1 cellular context compared by ENCODE assay signal in the genomic region with DNA sequence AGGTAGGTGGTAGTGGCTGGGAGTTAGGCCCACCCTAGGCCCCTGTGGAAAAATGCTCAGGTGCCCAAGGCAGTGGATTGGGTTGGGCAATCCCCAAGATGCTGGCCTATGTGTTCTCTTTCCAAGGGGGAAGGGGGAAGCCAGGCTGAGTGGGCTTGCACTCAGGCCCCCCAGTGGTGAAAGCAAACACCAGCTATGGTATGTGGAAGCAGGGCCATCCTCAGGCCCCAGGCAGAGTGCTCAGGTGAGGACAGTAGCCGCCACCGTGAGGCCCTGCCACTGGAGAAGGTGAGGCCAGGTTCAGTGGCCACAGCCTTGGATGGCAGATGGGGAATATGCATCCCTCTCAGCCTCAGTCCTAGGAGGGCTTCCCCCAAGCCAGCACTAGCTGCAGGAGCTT.
TF ChIP-seq lines count a peak whose summit lies in the region.

No MANE protein-coding gene starts in this region.

TF ChIP-seq in GM23338, 12 proteins besides CTCF, POLR2A, EP300 and RAD21:
- TF ChIP-seq, protein P1, sequence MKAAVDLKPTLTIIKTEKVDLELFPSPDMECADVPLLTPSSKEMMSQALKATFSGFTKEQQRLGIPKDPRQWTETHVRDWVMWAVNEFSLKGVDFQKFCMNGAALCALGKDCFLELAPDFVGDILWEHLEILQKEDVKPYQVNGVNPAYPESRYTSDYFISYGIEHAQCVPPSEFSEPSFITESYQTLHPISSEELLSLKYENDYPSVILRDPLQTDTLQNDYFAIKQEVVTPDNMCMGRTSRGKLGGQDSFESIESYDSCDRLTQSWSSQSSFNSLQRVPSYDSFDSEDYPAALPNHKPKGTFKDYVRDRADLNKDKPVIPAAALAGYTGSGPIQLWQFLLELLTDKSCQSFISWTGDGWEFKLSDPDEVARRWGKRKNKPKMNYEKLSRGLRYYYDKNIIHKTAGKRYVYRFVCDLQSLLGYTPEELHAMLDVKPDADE (IDR thresholded peaks at IDR 0.05) = no peak
- TF ChIP-seq, protein P2, sequence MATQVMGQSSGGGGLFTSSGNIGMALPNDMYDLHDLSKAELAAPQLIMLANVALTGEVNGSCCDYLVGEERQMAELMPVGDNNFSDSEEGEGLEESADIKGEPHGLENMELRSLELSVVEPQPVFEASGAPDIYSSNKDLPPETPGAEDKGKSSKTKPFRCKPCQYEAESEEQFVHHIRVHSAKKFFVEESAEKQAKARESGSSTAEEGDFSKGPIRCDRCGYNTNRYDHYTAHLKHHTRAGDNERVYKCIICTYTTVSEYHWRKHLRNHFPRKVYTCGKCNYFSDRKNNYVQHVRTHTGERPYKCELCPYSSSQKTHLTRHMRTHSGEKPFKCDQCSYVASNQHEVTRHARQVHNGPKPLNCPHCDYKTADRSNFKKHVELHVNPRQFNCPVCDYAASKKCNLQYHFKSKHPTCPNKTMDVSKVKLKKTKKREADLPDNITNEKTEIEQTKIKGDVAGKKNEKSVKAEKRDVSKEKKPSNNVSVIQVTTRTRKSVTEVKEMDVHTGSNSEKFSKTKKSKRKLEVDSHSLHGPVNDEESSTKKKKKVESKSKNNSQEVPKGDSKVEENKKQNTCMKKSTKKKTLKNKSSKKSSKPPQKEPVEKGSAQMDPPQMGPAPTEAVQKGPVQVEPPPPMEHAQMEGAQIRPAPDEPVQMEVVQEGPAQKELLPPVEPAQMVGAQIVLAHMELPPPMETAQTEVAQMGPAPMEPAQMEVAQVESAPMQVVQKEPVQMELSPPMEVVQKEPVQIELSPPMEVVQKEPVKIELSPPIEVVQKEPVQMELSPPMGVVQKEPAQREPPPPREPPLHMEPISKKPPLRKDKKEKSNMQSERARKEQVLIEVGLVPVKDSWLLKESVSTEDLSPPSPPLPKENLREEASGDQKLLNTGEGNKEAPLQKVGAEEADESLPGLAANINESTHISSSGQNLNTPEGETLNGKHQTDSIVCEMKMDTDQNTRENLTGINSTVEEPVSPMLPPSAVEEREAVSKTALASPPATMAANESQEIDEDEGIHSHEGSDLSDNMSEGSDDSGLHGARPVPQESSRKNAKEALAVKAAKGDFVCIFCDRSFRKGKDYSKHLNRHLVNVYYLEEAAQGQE (IDR thresholded peaks at IDR 0.05; ENCODE audit: unreplicated experiment) = no peak
- TF ChIP-seq STAT1 (IDR thresholded peaks at IDR 0.05; ENCODE audit: unreplicated experiment) = no peak
- TF ChIP-seq, protein P3, sequence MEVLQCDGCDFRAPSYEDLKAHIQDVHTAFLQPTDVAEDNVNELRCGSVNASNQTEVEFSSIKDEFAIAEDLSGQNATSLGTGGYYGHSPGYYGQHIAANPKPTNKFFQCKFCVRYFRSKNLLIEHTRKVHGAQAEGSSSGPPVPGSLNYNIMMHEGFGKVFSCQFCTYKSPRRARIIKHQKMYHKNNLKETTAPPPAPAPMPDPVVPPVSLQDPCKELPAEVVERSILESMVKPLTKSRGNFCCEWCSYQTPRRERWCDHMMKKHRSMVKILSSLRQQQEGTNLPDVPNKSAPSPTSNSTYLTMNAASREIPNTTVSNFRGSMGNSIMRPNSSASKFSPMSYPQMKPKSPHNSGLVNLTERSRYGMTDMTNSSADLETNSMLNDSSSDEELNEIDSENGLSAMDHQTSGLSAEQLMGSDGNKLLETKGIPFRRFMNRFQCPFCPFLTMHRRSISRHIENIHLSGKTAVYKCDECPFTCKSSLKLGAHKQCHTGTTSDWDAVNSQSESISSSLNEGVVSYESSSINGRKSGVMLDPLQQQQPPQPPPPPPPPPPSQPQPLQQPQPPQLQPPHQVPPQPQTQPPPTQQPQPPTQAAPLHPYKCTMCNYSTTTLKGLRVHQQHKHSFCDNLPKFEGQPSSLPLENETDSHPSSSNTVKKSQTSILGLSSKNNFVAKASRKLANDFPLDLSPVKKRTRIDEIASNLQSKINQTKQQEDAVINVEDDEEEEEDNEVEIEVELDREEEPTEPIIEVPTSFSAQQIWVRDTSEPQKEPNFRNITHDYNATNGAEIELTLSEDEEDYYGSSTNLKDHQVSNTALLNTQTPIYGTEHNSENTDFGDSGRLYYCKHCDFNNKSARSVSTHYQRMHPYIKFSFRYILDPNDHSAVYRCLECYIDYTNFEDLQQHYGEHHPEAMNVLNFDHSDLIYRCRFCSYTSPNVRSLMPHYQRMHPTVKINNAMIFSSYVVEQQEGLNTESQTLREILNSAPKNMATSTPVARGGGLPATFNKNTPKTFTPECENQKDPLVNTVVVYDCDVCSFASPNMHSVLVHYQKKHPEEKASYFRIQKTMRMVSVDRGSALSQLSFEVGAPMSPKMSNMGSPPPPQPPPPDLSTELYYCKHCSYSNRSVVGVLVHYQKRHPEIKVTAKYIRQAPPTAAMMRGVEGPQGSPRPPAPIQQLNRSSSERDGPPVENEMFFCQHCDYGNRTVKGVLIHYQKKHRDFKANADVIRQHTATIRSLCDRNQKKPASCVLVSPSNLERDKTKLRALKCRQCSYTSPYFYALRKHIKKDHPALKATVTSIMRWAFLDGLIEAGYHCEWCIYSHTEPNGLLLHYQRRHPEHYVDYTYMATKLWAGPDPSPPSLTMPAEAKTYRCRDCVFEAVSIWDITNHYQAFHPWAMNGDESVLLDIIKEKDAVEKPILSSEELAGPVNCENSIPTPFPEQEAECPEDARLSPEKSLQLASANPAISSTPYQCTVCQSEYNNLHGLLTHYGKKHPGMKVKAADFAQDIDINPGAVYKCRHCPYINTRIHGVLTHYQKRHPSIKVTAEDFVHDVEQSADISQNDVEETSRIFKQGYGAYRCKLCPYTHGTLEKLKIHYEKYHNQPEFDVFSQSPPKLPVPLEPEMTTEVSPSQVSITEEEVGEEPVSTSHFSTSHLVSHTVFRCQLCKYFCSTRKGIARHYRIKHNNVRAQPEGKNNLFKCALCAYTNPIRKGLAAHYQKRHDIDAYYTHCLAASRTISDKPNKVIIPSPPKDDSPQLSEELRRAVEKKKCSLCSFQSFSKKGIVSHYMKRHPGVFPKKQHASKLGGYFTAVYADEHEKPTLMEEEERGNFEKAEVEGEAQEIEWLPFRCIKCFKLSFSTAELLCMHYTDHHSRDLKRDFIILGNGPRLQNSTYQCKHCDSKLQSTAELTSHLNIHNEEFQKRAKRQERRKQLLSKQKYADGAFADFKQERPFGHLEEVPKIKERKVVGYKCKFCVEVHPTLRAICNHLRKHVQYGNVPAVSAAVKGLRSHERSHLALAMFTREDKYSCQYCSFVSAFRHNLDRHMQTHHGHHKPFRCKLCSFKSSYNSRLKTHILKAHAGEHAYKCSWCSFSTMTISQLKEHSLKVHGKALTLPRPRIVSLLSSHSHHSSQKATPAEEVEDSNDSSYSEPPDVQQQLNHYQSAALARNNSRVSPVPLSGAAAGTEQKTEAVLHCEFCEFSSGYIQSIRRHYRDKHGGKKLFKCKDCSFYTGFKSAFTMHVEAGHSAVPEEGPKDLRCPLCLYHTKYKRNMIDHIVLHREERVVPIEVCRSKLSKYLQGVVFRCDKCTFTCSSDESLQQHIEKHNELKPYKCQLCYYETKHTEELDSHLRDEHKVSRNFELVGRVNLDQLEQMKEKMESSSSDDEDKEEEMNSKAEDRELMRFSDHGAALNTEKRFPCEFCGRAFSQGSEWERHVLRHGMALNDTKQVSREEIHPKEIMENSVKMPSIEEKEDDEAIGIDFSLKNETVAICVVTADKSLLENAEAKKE (CRISPR knock-in tag; IDR thresholded peaks at IDR 0.05) = no peak
